In genomic region chr5:138025285-138025684, GRCh38 we compare ENCODE assay signal across 22 cellular contexts. TPM values are rescaled to one million over a fixed set of nuclear protein-coding genes. Genes with fewer than 3 reads are reported as not detected.
"Had no signal": no experiment of that assay in that cellular context is flagged by ENCODE, and none has a peak within 500 bp of the region (broad histone marks: within the 10 kb centered on the region; RNA-seq: fewer than 3 reads in every experiment).

No MANE protein-coding gene starts in this region.

- H3K4me3 ChIP-seq: cardiac muscle cell, SJSA1 had no signal

- H3K4me1 ChIP-seq: SJSA1 had no signal

- H3K4me3 Mint-ChIP-seq: activated CD4-positive, alpha-beta T cell treated with anti-CD3 and anti-CD28 coated beads for 36 hours; activated CD8-positive, alpha-beta T cell treated with anti-CD3 and anti-CD28 coated beads for 36 hours had no signal

- ATAC-seq: activated CD4-positive, alpha-beta T cell treated with anti-CD3 and anti-CD28 coated beads for 36 hours; activated CD8-positive, alpha-beta T cell treated with anti-CD3 and anti-CD28 coated beads for 36 hours; activated naive CD4-positive, alpha-beta T cell treated with anti-CD3 and anti-CD28 coated beads, Interleukin-2, amount 50 U/mL, for 72 hours; SK-N-SH treated with all-trans-retinoic acid at 6 μM for 48 hours had no signal

- H3K27me3 Mint-ChIP-seq: activated CD4-positive, alpha-beta T cell treated with anti-CD3 and anti-CD28 coated beads for 36 hours; activated CD8-positive, alpha-beta T cell treated with anti-CD3 and anti-CD28 coated beads for 36 hours had no signal

- H3K27ac ChIP-seq: brain microvascular endothelial cell, cardiac muscle cell, KMS-11, SJSA1, VCaP had no signal

- H3K36me3 ChIP-seq: brain microvascular endothelial cell had no signal

- H3K27ac Mint-ChIP-seq: activated CD4-positive, alpha-beta T cell treated with anti-CD3 and anti-CD28 coated beads for 36 hours; activated CD8-positive, alpha-beta T cell treated with anti-CD3 and anti-CD28 coated beads for 36 hours; activated naive CD4-positive, alpha-beta T cell treated with anti-CD3 and anti-CD28 coated beads, Interleukin-2, amount 50 U/mL, for 72 hours had no signal

- DNase-seq: activated CD4-positive, alpha-beta T cell treated with anti-CD3 and anti-CD28 coated beads for 36 hours; activated CD8-positive, alpha-beta memory T cell treated with anti-CD3 and anti-CD28 coated beads, Interleukin-2, amount 50 U/mL, for 4 hours; activated CD8-positive, alpha-beta T cell treated with anti-CD3 and anti-CD28 coated beads for 36 hours; activated naive CD4-positive, alpha-beta T cell; brain microvascular endothelial cell; MM.1S; NCI-H1105; NCI-H1436; NCI-H1694 treated with DMSO at 0.1 percent for 48 hours; NCI-H2081; NCI-H510A treated with DMSO at 0.1 percent for 48 hours; NCI-H69; SHP77 had no signal

- H3K27me3 ChIP-seq: brain microvascular endothelial cell, cardiac muscle cell, SJSA1 had no signal

- H3K9me3 ChIP-seq: SJSA1 had no signal

- H3K9me3 Mint-ChIP-seq: activated CD8-positive, alpha-beta T cell treated with anti-CD3 and anti-CD28 coated beads for 36 hours; activated naive CD4-positive, alpha-beta T cell treated with anti-CD3 and anti-CD28 coated beads, Interleukin-2, amount 50 U/mL, for 72 hours had no signal

RNA-seq across cellular contexts. Expression of gene WNT8A, which starts 58.5 kb away (rescaled TPM):
- total RNA-seq: activated CD4-positive, alpha-beta T cell treated with anti-CD3 and anti-CD28 coated beads for 36 hours; activated CD8-positive, alpha-beta T cell treated with anti-CD3 and anti-CD28 coated beads for 36 hours; activated naive CD4-positive, alpha-beta T cell treated with anti-CD3 and anti-CD28 coated beads, Interleukin-2, amount 50 U/mL, for 72 hours; cardiac muscle cell; cerebellum; SJSA1; T-helper 2 cell treated with Interferon-gamma antibody and Interleukin-4, amounts not matched to agents 100 ng/mL and 5 ng/mL, for 36 hours had no signal
- polyA plus RNA-seq: adipose tissue, cardiac muscle cell had no signal
